In genomic region chr13:51638497-51638871, GRCh38 we compare ENCODE assay signal across 17 cellular contexts. TPM values are rescaled to one million over a fixed set of nuclear protein-coding genes. Genes with fewer than 3 reads are reported as not detected.
DNase-seq lines count a peak whose midpoint lies in the region; ATAC-seq, FAIRE-seq and TF ChIP-seq lines count a peak whose summit lies in the region.
"Had no signal": no experiment of that assay in that cellular context is flagged by ENCODE, and none has a peak within 500 bp of the region (broad histone marks: within the 10 kb centered on the region; RNA-seq: fewer than 3 reads in every experiment).

No MANE protein-coding gene starts in this region.

- no peak overlapping the region for H3K4me2 ChIP-seq in HepG2 (ENCODE audit: low read depth, low read length)

- no peak overlapping the region for H3K4me3 ChIP-seq in HepG2 (replicated peaks in 1 of 3; ENCODE audit: insufficient read depth in 1 of 3, low read depth in 2 of 3, low read length in 3 of 3)
- no peak overlapping the region for H3K4me3 ChIP-seq in right lobe of liver
- no peak overlapping the region for H3K4me3 ChIP-seq in effector memory CD4-positive, alpha-beta T cell (ENCODE audit: insufficient read depth, low read depth, low read length, poor library complexity, severe bottlenecking)
- H3K4me3 ChIP-seq: transverse colon had no signal

- H3K36me3 ChIP-seq in HepG2 (replicated peaks in 1 of 2; ENCODE audit: control insufficient read depth in 1 of 2, insufficient read depth in 2 of 2, low read length in 2 of 2) (no peaks in the 10 kb centered on the region), right lobe of liver (no peaks in the 10 kb centered on the region)
- no peaks in the 10 kb centered on the region for H3K36me3 ChIP-seq in effector memory CD4-positive, alpha-beta T cell (ENCODE audit: control insufficient read depth, insufficient read depth, low read length)
- H3K36me3 ChIP-seq: transverse colon had no signal

- ATAC-seq in HepG2 (no peak), right lobe of liver (no peak)
- no peak for ATAC-seq in activated naive CD4-positive, alpha-beta T cell treated with anti-CD3 and anti-CD28 coated beads, Interleukin-2, amount 50 U/mL, for 72 hours

- no peak overlapping the region for H2AFZ ChIP-seq in HepG2 (ENCODE audit: low read length)
- H2AFZ ChIP-seq: parathyroid adenoma had no signal

- TF ChIP-seq EP300 in HepG2 (IDR thresholded peaks at IDR 0.05; ENCODE audit: low read depth in 2 of 2, low read length in 2 of 2), result no peak
- no peak for TF ChIP-seq EP300 in HepG2 (CRISPR knock-in tag; IDR thresholded peaks at IDR 0.05; ENCODE audit: borderline replicate concordance)

- BruUV-seq in HepG2 (replicated peaks; lab: Mats Ljungman, UMichigan), result no TSS peak

- no peak for TF ChIP-seq CTCF in HepG2 (CRISPR knock-in tag; IDR thresholded peaks at IDR 0.05)
- TF ChIP-seq CTCF in right lobe of liver (IDR thresholded peaks at IDR 0.05), result no peak

- peaks cover 79% of the 10 kb centered on the region for H3K79me2 ChIP-seq in HepG2 (ENCODE audit: insufficient read depth, low read length)

- intact Hi-C loops in HepG2 (cut with micrococcal nuclease; ENCODE audit: unreplicated experiment), result no loop called here
- intact Hi-C loops in right lobe of liver (cut with DNase I), result no loop called here

- peak overlapping the region; percentile 89 for H3K27ac ChIP-seq in HepG2 (ENCODE audit: extremely low read length, insufficient read depth, low read length)
- H3K27ac ChIP-seq in right lobe of liver, result no peak overlapping the region
- no peak overlapping the region for H3K27ac ChIP-seq in effector memory CD4-positive, alpha-beta T cell (ENCODE audit: insufficient read depth, low read length, poor library complexity, severe bottlenecking)
- H3K27ac ChIP-seq: parathyroid adenoma, transverse colon had no signal

- in situ Hi-C loops in HepG2 (cut with HindIII; ENCODE audit: extremely low pct_ligation_motif_present, low pct_unique_long_range_greater_than_20kb), result no loop called here

- WGBS in HepG2 (ENCODE audit: low lambda C conversion rate), result 85% methylated on average over 5 of the region's 5 CpGs
- WGBS in right lobe of liver (ENCODE audit: insufficient coverage, low coverage, low lambda C conversion rate, missing lambda C conversion rate), result 78% methylated on average over 5 of the region's 5 CpGs

- H3K9me3 ChIP-seq in HepG2 (ENCODE audit: low read length), result no peaks in the 10 kb centered on the region
- no peaks in the 10 kb centered on the region for H3K9me3 ChIP-seq in right lobe of liver
- no peaks in the 10 kb centered on the region for H3K9me3 ChIP-seq in effector memory CD4-positive, alpha-beta T cell (ENCODE audit: control insufficient read depth, low read length)
- H3K9me3 ChIP-seq: transverse colon had no signal

- DNase-seq in HepG2 (ENCODE audit: low spot score) (no peak), right lobe of liver (no peak), astrocyte of the hippocampus (ENCODE audit: low read depth, low spot score) (peak; percentile 56), inferior parietal cortex (ENCODE audit: extremely low spot score) (peak; percentile 25), superior temporal gyrus (ENCODE audit: extremely low spot score) (peak; percentile 67), DMS153 treated with DMSO at 0.1 percent for 48 hours (lab: John Stamatoyannopoulos, UW; ENCODE audit: unreplicated experiment) (no peak)
- DNase-seq in activated naive CD4-positive, alpha-beta T cell treated with anti-CD3 and anti-CD28 coated beads, Interleukin-2, amount 50 U/mL, for 72 hours (ENCODE audit: low spot score in 2 of 2), result no peak
- no peak for DNase-seq in effector memory CD4-positive, alpha-beta T cell
- DNase-seq: ACHN; activated naive CD4-positive, alpha-beta T cell; central memory CD4-positive, alpha-beta T cell; NCI-H1436; NCI-H510A treated with DMSO at 0.1 percent for 48 hours; Right ventricle myocardium superior; transverse colon had no signal

- FAIRE-seq in HepG2 (lab: Jason Lieb, UNC), result no peak
- FAIRE-seq: TTC549 had no signal

- H4K20me1 ChIP-seq in HepG2 (ENCODE audit: insufficient read depth, low read length), result no peaks in the 10 kb centered on the region

- TF ChIP-seq RAD21 in HepG2 (CRISPR knock-in tag; IDR thresholded peaks at IDR 0.05), result no peak

- H3K9ac ChIP-seq in HepG2 (ENCODE audit: insufficient read depth, low read depth, low read length), result no peak overlapping the region
- H3K9ac ChIP-seq: parathyroid adenoma had no signal

- peaks cover 4 to 6% of the 10 kb centered on the region in 2 donors for H3K36me3 Mint-ChIP-seq in activated naive CD4-positive, alpha-beta T cell treated with anti-CD3 and anti-CD28 coated beads, Interleukin-2, amount 50 U/mL, for 72 hours

- H3K4me1 ChIP-seq in HepG2 (ENCODE audit: insufficient read depth, low read length) (peaks cover 70% of the 10 kb centered on the region), right lobe of liver (peaks cover 0 to 17% (median 9%) of the 10 kb centered on the region in 4 donors)
- H3K4me1 ChIP-seq in effector memory CD4-positive, alpha-beta T cell (ENCODE audit: control insufficient read depth, insufficient read depth, low read length, poor library complexity, severe bottlenecking), result peaks cover 9% of the 10 kb centered on the region

- TF ChIP-seq POLR2A in HepG2 (IDR thresholded peaks at IDR 0.05; ENCODE audit: insufficient read depth in 1 of 2, low read depth in 2 of 2, low read length in 2 of 2) (no peak), right lobe of liver (IDR thresholded peaks at IDR 0.05) (no peak)

- no peak overlapping the region for H3K27ac Mint-ChIP-seq in activated naive CD4-positive, alpha-beta T cell treated with anti-CD3 and anti-CD28 coated beads, Interleukin-2, amount 50 U/mL, for 72 hours

- H3K9me3 Mint-ChIP-seq in activated naive CD4-positive, alpha-beta T cell treated with anti-CD3 and anti-CD28 coated beads, Interleukin-2, amount 50 U/mL, for 72 hours, result peaks cover 0 to 5% of the 10 kb centered on the region in 2 donors

- POLR2A ChIA-PET in HepG2 (lab: Yijun Ruan, JAX), result interaction anchor here (1.4 to 1.6 kb wide), 2 partner anchors 30 to 185 kb away, joined by 3 to 8 read pairs; partner anchors contain the start of gene INTS6

- CTCF ChIA-PET in HepG2 (lab: Yijun Ruan, JAX; ENCODE audit: low intra/inter-chr PET ratio, low total read pairs), result no interaction called here

- H3K27me3 ChIP-seq in HepG2 (ENCODE audit: control insufficient read depth in 1 of 2, insufficient read depth in 2 of 2, low read length in 2 of 2) (no peaks in the 10 kb centered on the region), right lobe of liver (no peaks in the 10 kb centered on the region)
- H3K27me3 ChIP-seq in effector memory CD4-positive, alpha-beta T cell (replicated peaks; ENCODE audit: control insufficient read depth, insufficient read depth, low read length, poor library complexity, severe bottlenecking), result no peaks in the 10 kb centered on the region
- H3K27me3 ChIP-seq: transverse colon had no signal

TF ChIP-seq in HepG2, 621 proteins besides CTCF, POLR2A, EP300 and RAD21:
- TF ChIP-seq MAFF (IDR thresholded peaks at IDR 0.05; ENCODE audit: low read depth, low read length) (0 out of 2 replicates have a peak, but pooled peaks have one; percentile 16), IRF1 (CRISPR knock-in tag; IDR thresholded peaks at IDR 0.05; ENCODE audit: low read depth) (no peak), MAFK (conservative IDR thresholded peaks at IDR 0.05 in 1 of 2, IDR thresholded peaks at IDR 0.05 in 1 of 2; ENCODE audit: low read length in 2 of 2) (0 out of 4 replicates have a peak, but pooled peaks of 1 of the 2 experiments have one; percentile 46), ZMYM2 (CRISPR knock-in tag; IDR thresholded peaks at IDR 0.05) (no peak), ZFP36 (IDR thresholded peaks at IDR 0.05; ENCODE audit: borderline replicate concordance, low read depth, low read length, partially characterized antibody) (no peak), ZNF432 (CRISPR knock-in tag; IDR thresholded peaks at IDR 0.05; ENCODE audit: borderline replicate concordance) (no peak), CEBPB (IDR thresholded peaks at IDR 0.05; ENCODE audit: borderline replicate concordance, low read depth, low read length) (no peak)
TF ChIP-seq in HepG2: peak in this region for 2.

RNA-seq across cellular contexts. Expression of gene WDFY2, which starts 54.2 kb away (rescaled TPM):
- total RNA-seq in HepG2 (2016; rRNA removed; fragmentation: Illumina TruSeq; extraction: Trizol) (16.4 and 22.6 TPM in 2 replicates), right lobe of liver (10 to 100 TPM in 1 of 6 experiments, 1 to 10 TPM in 5; 4.5 to 12.0 (median 7.3) TPM)
- total RNA-seq in HepG2 (2016; cell fraction: cytosol; rRNA removed; fragmentation: Illumina TruSeq; extraction: Trizol; ENCODE audit: low read depth), result 2.3 and 2.6 TPM in 2 replicates
- 17.3 and 21.4 TPM in 2 replicates for total RNA-seq in HepG2 (2016; cell fraction: insoluble cytoplasmic fraction; rRNA removed; fragmentation: Illumina TruSeq; extraction: Trizol)
- total RNA-seq in HepG2 (2016; cell fraction: membrane; rRNA removed; fragmentation: Illumina TruSeq; extraction: Trizol), result 5.6 and 7.0 TPM in 2 replicates
- total RNA-seq in HepG2 (2016; cell fraction: nucleus; rRNA removed; fragmentation: Illumina TruSeq; extraction: Trizol), result 70.9 and 71.5 TPM in 2 replicates
- polyA plus RNA-seq in HepG2 (2011; rRNA removed), result 27.0 and 27.5 TPM in 2 replicates
- polyA plus RNA-seq in HepG2 (2011; cell fraction: cytosol; rRNA removed), result 8.0 and 11.1 TPM in 2 replicates
- polyA plus RNA-seq in HepG2 (2011; cell fraction: nucleus; rRNA removed), result 67.6 and 71.9 TPM in 2 replicates
- 21.4 and 23.6 TPM in 2 replicates for polyA plus RNA-seq in HepG2 (2012)
- 1.3 and 1.7 TPM in 2 replicates for polyA plus RNA-seq in HepG2 (2016; cell fraction: cytosol; fragmentation: Illumina TruSeq; extraction: Trizol; ENCODE audit: low read depth)
- 16.8 and 17.1 TPM in 2 replicates for polyA plus RNA-seq in HepG2 (2016; cell fraction: insoluble cytoplasmic fraction; fragmentation: Illumina TruSeq; extraction: Trizol; ENCODE audit: low read depth)
- 3.4 and 3.7 TPM in 2 replicates for polyA plus RNA-seq in HepG2 (2016; cell fraction: membrane; fragmentation: Illumina TruSeq; extraction: Trizol; ENCODE audit: low read depth)
- polyA plus RNA-seq in HepG2 (2016; cell fraction: nucleus; fragmentation: Illumina TruSeq; extraction: Trizol; ENCODE audit: insufficient read depth, low read depth), result 63.8 and 64.3 TPM in 2 replicates
- 10.1 and 51.6 TPM in 2 replicates for polyA minus RNA-seq in HepG2 (2011; rRNA and poly(A)+ RNA removed; ENCODE audit: low replicate concordance)
- polyA minus RNA-seq in HepG2 (2011; cell fraction: cytosol; rRNA and poly(A)+ RNA removed), result 12.9 and 15.9 TPM in 2 replicates
- polyA minus RNA-seq in HepG2 (2011; cell fraction: nucleus; rRNA and poly(A)+ RNA removed), result 150 and 174 TPM in 2 replicates
- 10 to 100 TPM; 16.4 to 17.5 TPM for total RNA-seq in activated naive CD4-positive, alpha-beta T cell treated with anti-CD3 and anti-CD28 coated beads, Interleukin-2, amount 50 U/mL, for 72 hours

Comparison
In these comparisons a context has a peak if more than half of its experiments do, and no peak if none do; other contexts are left out.
1. DNase-seq: peak in astrocyte of the hippocampus (single experiment), inferior parietal cortex (single experiment) and superior temporal gyrus (single experiment); none in HepG2 (single experiment), right lobe of liver (0 of 3), DMS153 treated with DMSO at 0.1 percent for 48 hours (single experiment), activated naive CD4-positive, alpha-beta T cell treated with anti-CD3 and anti-CD28 coated beads, Interleukin-2, amount 50 U/mL, for 72 hours (0 of 2) and effector memory CD4-positive, alpha-beta T cell (0 of 3).